8 cellular contexts compared by ENCODE assay signal in the genomic region with DNA sequence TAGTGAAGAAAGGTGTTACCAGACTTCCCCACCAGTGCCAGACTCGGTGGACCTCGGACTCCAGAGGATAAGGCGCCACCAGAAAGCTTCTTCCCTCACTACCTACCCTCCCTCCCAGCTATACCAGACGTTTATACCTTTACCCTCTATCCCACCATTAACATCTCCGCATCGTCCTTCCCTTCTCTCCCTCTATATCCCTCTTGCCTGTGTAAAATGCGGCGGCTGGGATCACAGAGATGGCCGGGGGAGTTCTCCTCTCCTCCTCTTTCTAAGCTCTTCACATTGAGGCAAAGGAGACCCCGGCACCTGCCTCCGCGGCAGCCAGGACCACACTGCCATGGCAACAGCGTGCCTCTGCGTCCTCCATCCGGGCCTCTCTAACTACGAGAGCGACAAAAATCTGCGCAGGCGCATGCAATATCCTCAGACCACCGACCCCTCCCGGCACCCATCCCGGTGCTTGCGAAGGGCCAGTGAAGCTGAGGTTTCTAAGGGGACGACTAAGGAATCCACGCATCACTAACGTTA. TPM values are rescaled to one million over a fixed set of nuclear protein-coding genes. Genes with fewer than 3 reads are reported as not detected.
DNase-seq lines count a peak whose midpoint lies in the region; ATAC-seq and TF ChIP-seq lines count a peak whose summit lies in the region.

Gene CCDC181, minus strand, starts transcription at position 394 of the 531 bp plus-strand sequence. CDS start 2,547 bp downstream, outside the sequence.

- peaks cover 13% of the 10 kb centered on the region for H3K4me1 Mint-ChIP-seq in CD14-positive monocyte

- ATAC-seq in GM21723 (IDR thresholded peaks at IDR 0.05; ENCODE audit: unreplicated experiment) (peak; percentile 85), GM21737 (IDR thresholded peaks at IDR 0.05; ENCODE audit: unreplicated experiment) (no peak)

- H3K27ac Mint-ChIP-seq in CD14-positive monocyte, result peak within 1 kb of the TSS in 1 of 7 donors; percentile 48

- intact Hi-C loops in CD14-positive monocyte (cut with micrococcal nuclease), result no loop called here

- H3K36me3 Mint-ChIP-seq in CD14-positive monocyte, result no peaks in the 10 kb centered on the region

- peaks cover 4 to 8% (median 7%) of the 10 kb centered on the region in 7 donors for H3K9me3 Mint-ChIP-seq in CD14-positive monocyte

- no peak for TF ChIP-seq CTCF in CD14-positive monocyte (IDR thresholded peaks at IDR 0.05)

- H3K4me3 Mint-ChIP-seq in CD14-positive monocyte, result peak within 1 kb of the TSS; percentile 74 to 92

- DNase-seq in CD14-positive monocyte (ENCODE audit: low spot score) (no peak), NCI-H1930 (lab: John Stamatoyannopoulos, UW) (peak; percentile 91 to 93), lung microvascular endothelial cell (ENCODE audit: low read depth in 2 of 2) (peak; percentile 4 to 26)
- peak; percentile 26 to 32 for DNase-seq in activated CD4-positive, alpha-beta T cell treated with anti-CD3 and anti-CD28 coated beads, Interleukin-2, amount 50 U/mL, for 4 hours
- peak; percentile 29 for DNase-seq in effector CD8-positive, alpha-beta T cell (lab: John Stamatoyannopoulos, UW)
- DNase-seq in stimulated activated CD4-positive, alpha-beta T cell treated with anti-CD3 and anti-CD28 coated beads, TNF-alpha, amount 100 ng/mL, for 24 hours (ENCODE audit: low read depth in 3 of 3), result peak; percentile 12 to 55 (median 32)

- peaks cover 17 to 39% (median 20%) of the 10 kb centered on the region in 3 donors for H3K27me3 Mint-ChIP-seq in CD14-positive monocyte (ENCODE audit: low read depth in 3 of 3)

RNA-seq across cellular contexts. Expression of gene CCDC181, which starts in this region (rescaled TPM):
- polyA plus RNA-seq in CD14-positive monocyte, result not detected
- not detected in 2 replicates for total RNA-seq in lung microvascular endothelial cell

Comparison
In these comparisons a context has a peak if more than half of its experiments do, and no peak if none do; other contexts are left out.
1. Peak in DNase-seq in lung microvascular endothelial cell; RNA of the gene not detected or under 1 TPM.